Comparison of ENCODE assay signal across 8 cellular contexts in the genomic region with DNA sequence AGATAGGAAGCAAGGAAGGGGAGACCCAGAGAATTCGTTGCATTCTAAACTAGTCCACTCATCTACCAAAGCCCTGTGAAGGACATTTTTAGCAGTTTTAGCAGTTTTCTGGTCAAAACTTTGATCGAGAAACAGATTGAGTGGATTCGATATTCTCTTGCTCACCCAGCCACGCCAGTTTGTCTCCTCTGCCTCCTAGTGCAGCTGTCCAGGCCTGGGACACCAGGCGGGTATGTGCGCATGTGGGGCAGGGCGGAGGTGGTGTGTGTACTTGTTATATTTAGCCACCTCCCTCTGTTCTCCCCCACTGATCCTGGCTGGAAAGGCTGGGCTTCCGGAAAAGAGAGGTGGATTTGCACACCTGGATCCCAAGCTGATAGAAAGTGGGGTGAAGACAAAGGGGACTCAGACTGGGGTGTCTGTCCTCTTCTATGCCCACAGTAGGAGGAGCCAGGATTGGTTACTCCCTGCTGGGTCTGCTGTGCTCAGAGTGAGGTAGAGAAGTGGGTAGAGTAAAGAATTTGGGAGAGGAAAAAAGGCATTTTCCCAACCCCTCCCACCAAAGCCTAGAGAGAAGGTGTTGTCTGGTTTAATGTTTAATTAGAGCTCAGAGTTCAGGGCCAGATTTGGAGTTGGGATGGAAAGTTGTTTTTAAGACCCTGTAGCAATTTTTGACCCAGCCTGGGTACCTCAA. TPM values are rescaled to one million over a fixed set of nuclear protein-coding genes. Genes with fewer than 3 reads are reported as not detected.
DNase-seq lines count a peak whose midpoint lies in the region; ATAC-seq and TF ChIP-seq lines count a peak whose summit lies in the region.

No MANE protein-coding gene starts in this region.

- intact Hi-C loops in Caco-2 (cut with micrococcal nuclease; ENCODE audit: unreplicated experiment): no loop called here
- intact Hi-C loops in prostate gland (cut with DNase I): no loop called here

- H3K4me1 Mint-ChIP-seq in Caco-2 (ENCODE audit: low read depth, unreplicated experiment): peaks cover 38% of the 10 kb centered on the region

- peak overlapping the region; percentile 70 for H3K27ac Mint-ChIP-seq in Caco-2 (ENCODE audit: unreplicated experiment)

- peak overlapping the region; percentile 79 to 92 for H3K27ac ChIP-seq in prostate gland

- no peaks in the 10 kb centered on the region for H3K9me3 ChIP-seq in Caco-2
- H3K9me3 ChIP-seq in prostate gland: no peaks in the 10 kb centered on the region

- peak in 1 of 2 experiments; percentile 61 for DNase-seq in Caco-2
- DNase-seq in fibroblast of pulmonary artery (ENCODE audit: low read depth): no peak
- DNase-seq in prostate gland (ENCODE audit: low spot score): peak; percentile 86
- DNase-seq in stimulated activated naive CD4-positive, alpha-beta T cell (lab: John Stamatoyannopoulos, UW): no peak
- DNase-seq in T1000 (lab: John Stamatoyannopoulos, UW): no peak

- no peak for TF ChIP-seq CTCF in Caco-2 (IDR thresholded peaks at IDR 0.05; ENCODE audit: insufficient read depth in 1 of 2, low read depth in 1 of 2, low read length in 1 of 2, severe bottlenecking in 1 of 2, unreplicated experiment in 1 of 2)
- TF ChIP-seq CTCF in WI38 (IDR thresholded peaks at IDR 0.05; ENCODE audit: low read depth, low read length): no peak
- no peak for TF ChIP-seq CTCF in fibroblast of pulmonary artery (IDR thresholded peaks at IDR 0.05; ENCODE audit: low read length, missing control alignments)
- no peak for TF ChIP-seq CTCF in prostate gland (IDR thresholded peaks at IDR 0.05)

- H3K36me3 ChIP-seq in Caco-2 (ENCODE audit: control insufficient read depth, insufficient read depth, low read length): peaks cover 4% of the 10 kb centered on the region
- H3K36me3 ChIP-seq in prostate gland: no peaks in the 10 kb centered on the region

- CTCF ChIA-PET in Caco-2 (lab: Charles Lee): interaction anchor here (1.4 to 5.9 kb wide), 2 partner anchors 11 to 20 kb away, joined by 3 to 43 read pairs; no protein-coding TSS in a partner anchor

- H3K4me3 Mint-ChIP-seq in Caco-2 (ENCODE audit: unreplicated experiment): peak overlapping the region; percentile 62

- H3K36me3 Mint-ChIP-seq in Caco-2 (ENCODE audit: insufficient read depth, unreplicated experiment): peaks cover 22% of the 10 kb centered on the region

- BruUV-seq in Caco-2 (replicated peaks; lab: Mats Ljungman, UMichigan): TSS peak; percentile 8

- no peaks in the 10 kb centered on the region for H3K27me3 ChIP-seq in Caco-2 (replicated peaks; ENCODE audit: control insufficient read depth, insufficient read depth, low read length)
- no peaks in the 10 kb centered on the region for H3K27me3 ChIP-seq in prostate gland (replicated peaks; ENCODE audit: insufficient read depth)

- no peaks in the 10 kb centered on the region for H3K9me3 Mint-ChIP-seq in Caco-2 (ENCODE audit: unreplicated experiment)

- peaks cover 66% of the 10 kb centered on the region for H3K4me1 ChIP-seq in Caco-2
- H3K4me1 ChIP-seq in prostate gland (replicated peaks): peaks cover 56% of the 10 kb centered on the region

- WGBS in prostate gland: 21% methylated on average over 8 of the region's 8 CpGs

- H3K4me3 ChIP-seq in Caco-2 (ENCODE audit: low read depth, low read length) (peak overlapping the region; percentile 12; the same call in 1 of the 2 replicates), WI38 (ENCODE audit: low read depth, low read length) (peak overlapping the region; percentile 99), fibroblast of pulmonary artery (replicated peaks; ENCODE audit: low read depth, low read length) (peak overlapping the region; percentile 99), prostate gland (peak overlapping the region; percentile 1 to 18)

- POLR2A ChIA-PET in Caco-2 (lab: Charles Lee): interaction anchor here (0.6 kb wide), 1 partner anchor 32 kb away, joined by 4 read pairs; no protein-coding TSS in a partner anchor

- no peaks in the 10 kb centered on the region for H3K27me3 Mint-ChIP-seq in Caco-2 (ENCODE audit: insufficient read depth, unreplicated experiment)

- no peak for ATAC-seq in GM18861 (IDR thresholded peaks at IDR 0.05; ENCODE audit: unreplicated experiment)
- ATAC-seq in GM18907 (IDR thresholded peaks at IDR 0.05; ENCODE audit: unreplicated experiment): no peak

- TF ChIP-seq POLR2A in prostate gland (IDR thresholded peaks at IDR 0.05): peak; percentile 65

RNA-seq across cellular contexts. Expression of a gene that starts 3.8 kb away (rescaled TPM):
- total RNA-seq in Caco-2 (2022) (112 and 113 TPM in 2 replicates), prostate gland (100 to 1,000 TPM; 227 to 265 TPM)

RNA-seq across cellular contexts. Expression of a gene that starts 35.1 kb away (rescaled TPM):
- 0.52 and 1.3 TPM in 2 replicates for total RNA-seq in Caco-2 (2022)
- total RNA-seq in prostate gland: 10 to 100 TPM; 22.9 to 44.9 TPM

RNA-seq across cellular contexts. Expression of a gene that starts 36.1 kb away (rescaled TPM):
- total RNA-seq in Caco-2 (2022): 8.9 and 12.2 TPM in 2 replicates
- total RNA-seq in prostate gland: 1 to 10 TPM; 3.3 to 5.7 TPM

RNA-seq across cellular contexts. Expression of a gene that starts 57.4 kb away (rescaled TPM):
- total RNA-seq in Caco-2 (2022) (138 and 141 TPM in 2 replicates), prostate gland (100 to 1,000 TPM in 1 of 2 donors, 10 to 100 TPM in 1; 33.5 to 100 TPM)

Comparison
In these comparisons a context has a peak if more than half of its experiments do, and no peak if none do; other contexts are left out.
1. H3K4me3 ChIP-seq: peak in every context shown above with its lines; median percentile 99 in WI38; 99 in fibroblast of pulmonary artery; 12 in Caco-2; 10 in prostate gland.
2. RNA of a gene that starts 35.1 kb away (total RNA-seq): 22.9 to 44.9 TPM in prostate gland; 0.52 to 1.3 TPM in Caco-2; every median in the first group is over 10 times any median in the second.